17 cellular contexts compared by ENCODE assay signal in genomic region chr17:29649359-29649758, GRCh38.
"Had no signal": no experiment of that assay in that cellular context is flagged by ENCODE, and none has a peak within 500 bp of the region (broad histone marks: within the 10 kb centered on the region; RNA-seq: fewer than 3 reads in every experiment).

No MANE protein-coding gene starts in this region.

- ATAC-seq: body of pancreas, right lobe of liver had no signal

- H3K9me3 ChIP-seq: body of pancreas, prostate gland, right lobe of liver, stomach, uterus had no signal

- H3K4me1 Mint-ChIP-seq: activated CD4-positive, alpha-beta T cell treated with anti-CD3 and anti-CD28 coated beads, Interleukin-2, amount 10 ng/mL, durations not matched to agents 7 days and 5 days had no signal

- DNase-seq: activated B cell treated with CpG ODN at 0.5 μM for 24 hours; activated CD4-positive, alpha-beta T cell treated with anti-CD3 and anti-CD28 coated beads, Interleukin-2, amount 10 ng/mL, durations not matched to agents 7 days and 5 days; activated CD8-positive, alpha-beta memory T cell treated with anti-CD3 and anti-CD28 coated beads for 24 hours; activated naive CD4-positive, alpha-beta T cell treated with anti-CD3 and anti-CD28 coated beads, Interleukin-2, amount 50 U/mL, for 16 hours; amygdala; body of pancreas; cortex of kidney; effector CD4-positive, alpha-beta T cell; foreskin fibroblast; glutamatergic neuron; hypothalamus; mesendoderm; right lobe of liver; stomach; T-helper 2 cell; uterus had no signal

- H3K4me1 ChIP-seq: body of pancreas, prostate gland had no signal

- H3K9me3 Mint-ChIP-seq: activated B cell treated with CpG ODN at 0.5 μM for 24 hours; activated CD4-positive, alpha-beta T cell treated with anti-CD3 and anti-CD28 coated beads, Interleukin-2, amount 10 ng/mL, durations not matched to agents 7 days and 5 days had no signal

- H3K27me3 ChIP-seq: body of pancreas, right lobe of liver, stomach, uterus had no signal

- H3K4me3 Mint-ChIP-seq: activated B cell treated with CpG ODN at 0.5 μM for 24 hours; activated CD4-positive, alpha-beta T cell treated with anti-CD3 and anti-CD28 coated beads, Interleukin-2, amount 10 ng/mL, durations not matched to agents 7 days and 5 days had no signal

- H3K27me3 Mint-ChIP-seq: activated B cell treated with CpG ODN at 0.5 μM for 24 hours; activated CD4-positive, alpha-beta T cell treated with anti-CD3 and anti-CD28 coated beads, Interleukin-2, amount 10 ng/mL, durations not matched to agents 7 days and 5 days had no signal

- H3K36me3 ChIP-seq: prostate gland, uterus had no signal

- H3K4me3 ChIP-seq: body of pancreas, prostate gland, right lobe of liver, stomach, uterus had no signal

- H3K27ac ChIP-seq: body of pancreas, prostate gland, right lobe of liver, stomach had no signal
